ENCODE assay signal across 32 cellular contexts in genomic region chr10:8844141-8844540, GRCh38.
"Had no signal": no experiment of that assay in that cellular context is flagged by ENCODE, and none has a peak within 500 bp of the region (broad histone marks: within the 10 kb centered on the region; RNA-seq: fewer than 3 reads in every experiment).

No MANE protein-coding gene starts in this region.

- ATAC-seq: activated CD4-positive, alpha-beta T cell treated with anti-CD3 and anti-CD28 coated beads for 36 hours; activated CD4-positive, CD25-positive, alpha-beta regulatory T cell treated with anti-CD3 and anti-CD28 coated beads, Interleukin-2, amount 50 U/mL, for 24 hours; activated CD8-positive, alpha-beta memory T cell treated with anti-CD3 and anti-CD28 coated beads, Interleukin-2, amount 10 ng/mL, durations not matched to agents 7 days and 5 days; activated CD8-positive, alpha-beta T cell treated with anti-CD3 and anti-CD28 coated beads for 36 hours; activated CD8-positive, alpha-beta T cell treated with anti-CD3 and anti-CD28 coated beads, Interleukin-2, amount 10 ng/mL, durations not matched to agents 7 days and 5 days; T-cell; T-helper 17 cell; WTC11 had no signal

- H3K27ac Mint-ChIP-seq: activated B cell treated with CpG ODN at 0.5 μM for 24 hours; activated CD4-positive, alpha-beta memory T cell treated with anti-CD3 and anti-CD28 coated beads for 36 hours; activated CD4-positive, alpha-beta memory T cell treated with anti-CD3 and anti-CD28 coated beads, Interleukin-2, amount 10 ng/mL, durations not matched to agents 7 days and 5 days; activated CD4-positive, alpha-beta T cell treated with anti-CD3 and anti-CD28 coated beads for 36 hours; activated CD4-positive, alpha-beta T cell treated with anti-CD3 and anti-CD28 coated beads, Interleukin-2, amount 10 ng/mL, durations not matched to agents 24 days and 14 days; activated CD4-positive, alpha-beta T cell treated with anti-CD3 and anti-CD28 coated beads, Interleukin-2, amount 10 ng/mL, durations not matched to agents 7 days and 5 days; activated CD8-positive, alpha-beta memory T cell treated with anti-CD3 and anti-CD28 coated beads, Interleukin-2, amount 10 ng/mL, durations not matched to agents 7 days and 5 days; activated CD8-positive, alpha-beta T cell treated with anti-CD3 and anti-CD28 coated beads for 36 hours; activated CD8-positive, alpha-beta T cell treated with anti-CD3 and anti-CD28 coated beads, Interleukin-2, amount 10 ng/mL, durations not matched to agents 7 days and 5 days; T-cell; T-helper 1 cell treated with Interleukin-12 subunit alpha and Interleukin-12 subunit beta and Interleukin-4 antibody, amounts not matched to agents 30 μg/mL and 1 μg/mL, for 36 hours; T-helper 17 cell; T-helper 2 cell treated with Interferon-gamma antibody and Interleukin-4, amounts not matched to agents 5 μg/mL and 100 μg/mL, for 36 hours; WTC11 had no signal

- H3K36me3 ChIP-seq: WERI-Rb-1 had no signal

- H3K27me3 Mint-ChIP-seq: activated B cell treated with CpG ODN at 0.5 μM for 24 hours; activated CD4-positive, alpha-beta T cell treated with anti-CD3 and anti-CD28 coated beads, Interleukin-2, amount 10 ng/mL, durations not matched to agents 24 days and 14 days; activated CD8-positive, alpha-beta memory T cell treated with anti-CD3 and anti-CD28 coated beads, Interleukin-2, amount 10 ng/mL, durations not matched to agents 7 days and 5 days had no signal

- H3K9me3 Mint-ChIP-seq: activated CD4-positive, alpha-beta T cell treated with anti-CD3 and anti-CD28 coated beads, Interleukin-2, amount 10 ng/mL, durations not matched to agents 24 days and 14 days had no signal

- DNase-seq: activated B cell treated with CpG ODN at 0.5 μM for 24 hours; activated CD4-positive, alpha-beta memory T cell treated with anti-CD3 and anti-CD28 coated beads for 36 hours; activated CD4-positive, alpha-beta memory T cell treated with anti-CD3 and anti-CD28 coated beads, Interleukin-2, amount 10 ng/mL, durations not matched to agents 7 days and 5 days; activated CD4-positive, alpha-beta T cell treated with anti-CD3 and anti-CD28 coated beads for 1 hour; activated CD4-positive, alpha-beta T cell treated with anti-CD3 and anti-CD28 coated beads for 36 hours; activated CD4-positive, alpha-beta T cell treated with anti-CD3 and anti-CD28 coated beads for 4 hours; activated CD4-positive, alpha-beta T cell treated with anti-CD3 and anti-CD28 coated beads for 48 hours; activated CD4-positive, alpha-beta T cell treated with anti-CD3 and anti-CD28 coated beads, Interleukin-2, amount 10 ng/mL, durations not matched to agents 24 days and 14 days; activated CD4-positive, alpha-beta T cell treated with anti-CD3 and anti-CD28 coated beads, Interleukin-2, amount 10 ng/mL, durations not matched to agents 7 days and 5 days; activated CD4-positive, alpha-beta T cell treated with anti-CD3 and anti-CD28 coated beads, Interleukin-2, amount 50 U/mL, for 1 hour; activated CD4-positive, alpha-beta T cell treated with anti-CD3 and anti-CD28 coated beads, Interleukin-2, amount 50 U/mL, for 4 hours; activated CD4-positive, alpha-beta T cell treated with anti-CD3 and anti-CD28 coated beads, Interleukin-2, amount 50 U/mL, for 48 hours; activated CD4-positive, CD25-positive, alpha-beta regulatory T cell; activated CD4-positive, CD25-positive, alpha-beta regulatory T cell treated with anti-CD3 and anti-CD28 coated beads, Interleukin-2, amount 50 U/mL, for 72 hours; activated CD8-positive, alpha-beta memory T cell treated with anti-CD3 and anti-CD28 coated beads for 24 hours; activated CD8-positive, alpha-beta memory T cell treated with anti-CD3 and anti-CD28 coated beads, Interleukin-2, amount 10 ng/mL, durations not matched to agents 7 days and 5 days; activated CD8-positive, alpha-beta memory T cell treated with anti-CD3 and anti-CD28 coated beads, Interleukin-2, amount 50 U/mL, for 4 hours; activated CD8-positive, alpha-beta memory T cell treated with anti-CD3 and anti-CD28 coated beads, Interleukin-2, amount 50 U/mL, for 48 hours; activated CD8-positive, alpha-beta T cell treated with anti-CD3 and anti-CD28 coated beads for 36 hours; activated CD8-positive, alpha-beta T cell treated with anti-CD3 and anti-CD28 coated beads, Interleukin-2, amount 10 ng/mL, durations not matched to agents 7 days and 5 days; activated T-cell treated with anti-CD3 and anti-CD28 coated beads for 4 hours; T-cell; T-helper 1 cell; T-helper 17 cell; T-helper 2 cell; T1000; WERI-Rb-1 had no signal

- H3K27ac ChIP-seq: VCaP, WERI-Rb-1 had no signal

- H3K4me3 Mint-ChIP-seq: activated B cell treated with CpG ODN at 0.5 μM for 24 hours; activated CD4-positive, alpha-beta memory T cell treated with anti-CD3 and anti-CD28 coated beads for 36 hours; activated CD4-positive, alpha-beta memory T cell treated with anti-CD3 and anti-CD28 coated beads, Interleukin-2, amount 10 ng/mL, durations not matched to agents 7 days and 5 days; activated CD4-positive, alpha-beta T cell treated with anti-CD3 and anti-CD28 coated beads for 36 hours; activated CD4-positive, alpha-beta T cell treated with anti-CD3 and anti-CD28 coated beads, Interleukin-2, amount 10 ng/mL, durations not matched to agents 24 days and 14 days; activated CD4-positive, alpha-beta T cell treated with anti-CD3 and anti-CD28 coated beads, Interleukin-2, amount 10 ng/mL, durations not matched to agents 7 days and 5 days; activated CD8-positive, alpha-beta memory T cell treated with anti-CD3 and anti-CD28 coated beads, Interleukin-2, amount 10 ng/mL, durations not matched to agents 7 days and 5 days; activated CD8-positive, alpha-beta T cell treated with anti-CD3 and anti-CD28 coated beads for 36 hours; activated CD8-positive, alpha-beta T cell treated with anti-CD3 and anti-CD28 coated beads, Interleukin-2, amount 10 ng/mL, durations not matched to agents 7 days and 5 days; T-cell; T-helper 1 cell treated with Interleukin-12 subunit alpha and Interleukin-12 subunit beta and Interleukin-4 antibody, amounts not matched to agents 30 μg/mL and 1 μg/mL, for 36 hours; T-helper 17 cell; T-helper 2 cell treated with Interferon-gamma antibody and Interleukin-4, amounts not matched to agents 5 μg/mL and 100 μg/mL, for 36 hours; WTC11 had no signal

- H3K36me3 Mint-ChIP-seq: T-cell, WTC11 had no signal

- H3K4me1 Mint-ChIP-seq: activated B cell treated with CpG ODN at 0.5 μM for 24 hours; activated CD4-positive, alpha-beta memory T cell treated with anti-CD3 and anti-CD28 coated beads, Interleukin-2, amount 10 ng/mL, durations not matched to agents 7 days and 5 days; activated CD4-positive, alpha-beta T cell treated with anti-CD3 and anti-CD28 coated beads for 36 hours; activated CD4-positive, alpha-beta T cell treated with anti-CD3 and anti-CD28 coated beads, Interleukin-2, amount 10 ng/mL, durations not matched to agents 24 days and 14 days; activated CD4-positive, alpha-beta T cell treated with anti-CD3 and anti-CD28 coated beads, Interleukin-2, amount 10 ng/mL, durations not matched to agents 7 days and 5 days; activated CD8-positive, alpha-beta memory T cell treated with anti-CD3 and anti-CD28 coated beads, Interleukin-2, amount 10 ng/mL, durations not matched to agents 7 days and 5 days; T-cell; T-helper 17 cell had no signal
